20 cellular contexts compared by ENCODE assay signal in genomic region chr2:55160422-55160821, GRCh38.
"Had no signal": no experiment of that assay in that cellular context is flagged by ENCODE, and none has a peak within 500 bp of the region (broad histone marks: within the 10 kb centered on the region; RNA-seq: fewer than 3 reads in every experiment).

No MANE protein-coding gene starts in this region.

- ATAC-seq: activated CD8-positive, alpha-beta memory T cell treated with anti-CD3 and anti-CD28 coated beads, Interleukin-2, amount 10 ng/mL, durations not matched to agents 7 days and 5 days; activated T-helper 17 cell treated with anti-CD3 and anti-CD28 coated beads, Interleukin-2, amount 50 U/mL, for 72 hours; gastrocnemius medialis; left lobe of liver; psoas muscle; right cardiac atrium; upper lobe of right lung; WTC11 had no signal

- DNase-seq: activated CD4-positive, alpha-beta memory T cell treated with anti-CD3 and anti-CD28 coated beads, Interleukin-2, amount 10 ng/mL, durations not matched to agents 7 days and 5 days; activated CD4-positive, alpha-beta T cell treated with anti-CD3 and anti-CD28 coated beads for 4 hours; activated CD8-positive, alpha-beta memory T cell treated with anti-CD3 and anti-CD28 coated beads, Interleukin-2, amount 10 ng/mL, durations not matched to agents 7 days and 5 days; activated naive CD4-positive, alpha-beta T cell treated with anti-CD3 and anti-CD28 coated beads for 36 hours; activated T-cell treated with anti-CD3 and anti-CD28 coated beads, Interleukin-2, amount 50 U/mL, for 1 hour; aorta; gastrocnemius medialis; head of caudate nucleus; mammary epithelial cell; midbrain; nephron progenitor cell; psoas muscle; right cardiac atrium; stimulated activated CD4-positive, alpha-beta T cell treated with anti-CD3 and anti-CD28 coated beads, Interleukin-2, amount 100 ng/mL, for 48 hours; upper lobe of right lung had no signal

- H3K27ac ChIP-seq: coronary artery, gastrocnemius medialis, psoas muscle, thoracic aorta had no signal
